In the genomic region with DNA sequence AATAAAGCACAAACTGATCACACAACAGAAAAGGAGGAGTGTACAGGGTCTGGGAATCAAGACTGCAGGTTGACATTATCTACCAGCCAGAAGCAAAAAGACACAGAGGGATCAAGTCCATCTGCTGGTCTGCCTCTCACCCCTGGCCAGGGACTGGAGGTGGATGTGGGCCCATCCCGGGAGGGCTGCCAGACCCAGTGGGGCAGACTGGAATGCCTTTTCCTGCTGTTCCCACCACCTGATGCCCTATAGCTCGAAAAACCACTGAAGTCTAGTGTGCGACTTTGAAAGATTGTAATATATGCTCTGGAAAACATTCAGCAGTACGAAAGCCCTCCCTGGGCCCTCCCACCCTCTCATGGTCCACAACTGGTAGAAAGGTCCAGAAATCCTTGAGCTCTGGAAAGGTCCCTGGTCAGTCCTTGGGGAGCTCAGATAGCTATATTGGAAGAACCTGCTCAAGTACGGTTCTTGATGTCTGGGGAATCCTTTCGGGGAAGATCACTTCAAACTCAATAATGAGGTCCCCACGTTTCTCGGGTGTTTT, we compare ENCODE assay signal across 12 cellular contexts. TPM values are rescaled to one million over a fixed set of nuclear protein-coding genes. Genes with fewer than 3 reads are reported as not detected.
A peak's percentile ranks its signal among the peaks of the same experiment; 100 is the strongest.
DNase-seq lines count a peak whose midpoint lies in the region; ATAC-seq and TF ChIP-seq lines count a peak whose summit lies in the region.
"Had no signal": no experiment of that assay in that cellular context is flagged by ENCODE, and none has a peak within 500 bp of the region (broad histone marks: within the 10 kb centered on the region; RNA-seq: fewer than 3 reads in every experiment).

No MANE protein-coding gene starts in this region.

- ATAC-seq in GM21447 (IDR thresholded peaks at IDR 0.05; ENCODE audit: unreplicated experiment) = no peak
- no peak for ATAC-seq in HG02623 (IDR thresholded peaks at IDR 0.05; ENCODE audit: unreplicated experiment)
- ATAC-seq: foreskin keratinocyte had no signal

- H3K36me3 ChIP-seq in mesodermal cell (ENCODE audit: control insufficient read depth, insufficient read depth, low read length) = peaks cover 35% of the 10 kb centered on the region

- no peaks in the 10 kb centered on the region for H3K9me3 Mint-ChIP-seq in activated naive CD4-positive, alpha-beta T cell treated with anti-CD3 and anti-CD28 coated beads, Interleukin-2, amount 50 U/mL, for 24 hours
- H3K9me3 Mint-ChIP-seq in type B pancreatic cell = no peaks in the 10 kb centered on the region

- no peak overlapping the region for H3K27ac ChIP-seq in mesodermal cell (ENCODE audit: low read depth, low read length, severe bottlenecking)

- no peaks in the 10 kb centered on the region for H3K9me3 ChIP-seq in mesodermal cell (ENCODE audit: control insufficient read depth, low read length)

- peak overlapping the region; percentile 52 for H3K27ac Mint-ChIP-seq in activated naive CD4-positive, alpha-beta T cell treated with anti-CD3 and anti-CD28 coated beads, Interleukin-2, amount 50 U/mL, for 24 hours
- H3K27ac Mint-ChIP-seq in type B pancreatic cell = peak overlapping the region; percentile 80

- H3K4me1 ChIP-seq in mesodermal cell (ENCODE audit: control insufficient read depth, insufficient read depth, low read length, poor library complexity, severe bottlenecking) = peaks cover 31% of the 10 kb centered on the region

- H3K27me3 Mint-ChIP-seq in activated naive CD4-positive, alpha-beta T cell treated with anti-CD3 and anti-CD28 coated beads, Interleukin-2, amount 50 U/mL, for 24 hours = no peaks in the 10 kb centered on the region
- H3K27me3 Mint-ChIP-seq in type B pancreatic cell = no peaks in the 10 kb centered on the region

- DNase-seq in activated naive CD4-positive, alpha-beta T cell treated with Interleukin-2 at 50 U/mL for 16 hours = no peak
- DNase-seq in cardiac fibroblast (ENCODE audit: low read depth in 2 of 2) (no peak), type B pancreatic cell (ENCODE audit: extremely low spot score, unreplicated experiment) (no peak), NCI-H748 (lab: John Stamatoyannopoulos, UW; ENCODE audit: unreplicated experiment) (no peak)
- DNase-seq: DMS153; foreskin keratinocyte; MV-4-11; stimulated activated CD4-positive, alpha-beta T cell treated with anti-CD3 and anti-CD28 coated beads, Interleukin-2, amount 100 ng/mL, for 24 hours had no signal

- H3K4me3 ChIP-seq in cardiac fibroblast (replicated peaks in 1 of 2; ENCODE audit: low read depth in 2 of 2, low read length in 2 of 2) (peak overlapping the region; percentile 92 to 95), mesodermal cell (ENCODE audit: extremely low read depth, insufficient read depth, low read length, poor library complexity, severe bottlenecking) (peak overlapping the region; percentile 76)

- no peak for TF ChIP-seq CTCF in cardiac fibroblast (IDR thresholded peaks at IDR 0.05; ENCODE audit: low read depth, low read length)
- no peak for TF ChIP-seq CTCF in type B pancreatic cell (conservative IDR thresholded peaks at IDR 0.05)

- peaks cover 20% of the 10 kb centered on the region for H3K36me3 Mint-ChIP-seq in activated naive CD4-positive, alpha-beta T cell treated with anti-CD3 and anti-CD28 coated beads, Interleukin-2, amount 50 U/mL, for 24 hours
- H3K36me3 Mint-ChIP-seq in type B pancreatic cell = peaks cover 24% of the 10 kb centered on the region

- H3K4me3 Mint-ChIP-seq in activated naive CD4-positive, alpha-beta T cell treated with anti-CD3 and anti-CD28 coated beads, Interleukin-2, amount 50 U/mL, for 24 hours = peak overlapping the region; percentile 93
- H3K4me3 Mint-ChIP-seq in type B pancreatic cell = peak overlapping the region; percentile 94

- 92 to 94% methylated on average over 4 to 5 of the region's 8 CpGs for WGBS in mesodermal cell (ENCODE audit: insufficient coverage in 2 of 2), 2 experiments

- peaks cover 62% of the 10 kb centered on the region for H3K4me1 Mint-ChIP-seq in activated naive CD4-positive, alpha-beta T cell treated with anti-CD3 and anti-CD28 coated beads, Interleukin-2, amount 50 U/mL, for 24 hours
- H3K4me1 Mint-ChIP-seq in type B pancreatic cell (ENCODE audit: unreplicated experiment) = peaks cover 40% of the 10 kb centered on the region

RNA-seq across cellular contexts. Expression of gene DNAJB1, which starts 2.6 kb away (rescaled TPM):
- polyA plus RNA-seq in mesodermal cell (2013, experiment 1 of 2) = 56.7 TPM
- 53.9 TPM for polyA plus RNA-seq in mesodermal cell (2013, experiment 2 of 2)
- 142 and 277 TPM in 2 replicates for total RNA-seq in type B pancreatic cell (ENCODE audit: low replicate concordance)

RNA-seq across cellular contexts. Expression of gene TECR, which starts 13.8 kb away (rescaled TPM):
- polyA plus RNA-seq in mesodermal cell (2013, experiment 1 of 2) = 115 TPM
- polyA plus RNA-seq in mesodermal cell (2013, experiment 2 of 2) = 102 TPM
- total RNA-seq in type B pancreatic cell (ENCODE audit: low replicate concordance) = 171 and 240 TPM in 2 replicates

RNA-seq across cellular contexts. Expression of gene GIPC1, which starts 19.6 kb away (rescaled TPM):
- polyA plus RNA-seq in mesodermal cell (2013, experiment 1 of 2) = 71.0 TPM
- 65.0 TPM for polyA plus RNA-seq in mesodermal cell (2013, experiment 2 of 2)
- total RNA-seq in type B pancreatic cell (ENCODE audit: low replicate concordance) = 123 and 308 TPM in 2 replicates

RNA-seq across cellular contexts. Expression of gene PTGER1, which starts 40.4 kb away (rescaled TPM):
- 0.18 TPM for polyA plus RNA-seq in mesodermal cell (2013, experiment 1 of 2)
- not detected for polyA plus RNA-seq in mesodermal cell (2013, experiment 2 of 2)
- total RNA-seq in type B pancreatic cell (ENCODE audit: low replicate concordance) = 0.56 and 1.0 TPM in 2 replicates
- total RNA-seq: foreskin keratinocyte had no signal
- polyA plus RNA-seq: foreskin keratinocyte had no signal

RNA-seq across cellular contexts. Expression of gene NDUFB7, which starts 56.3 kb away (rescaled TPM):
- polyA plus RNA-seq in mesodermal cell (2013, experiment 1 of 2) = 137 TPM
- polyA plus RNA-seq in mesodermal cell (2013, experiment 2 of 2) = 115 TPM
- 137 and 188 TPM in 2 replicates for total RNA-seq in type B pancreatic cell (ENCODE audit: low replicate concordance)
